In the genomic region with DNA sequence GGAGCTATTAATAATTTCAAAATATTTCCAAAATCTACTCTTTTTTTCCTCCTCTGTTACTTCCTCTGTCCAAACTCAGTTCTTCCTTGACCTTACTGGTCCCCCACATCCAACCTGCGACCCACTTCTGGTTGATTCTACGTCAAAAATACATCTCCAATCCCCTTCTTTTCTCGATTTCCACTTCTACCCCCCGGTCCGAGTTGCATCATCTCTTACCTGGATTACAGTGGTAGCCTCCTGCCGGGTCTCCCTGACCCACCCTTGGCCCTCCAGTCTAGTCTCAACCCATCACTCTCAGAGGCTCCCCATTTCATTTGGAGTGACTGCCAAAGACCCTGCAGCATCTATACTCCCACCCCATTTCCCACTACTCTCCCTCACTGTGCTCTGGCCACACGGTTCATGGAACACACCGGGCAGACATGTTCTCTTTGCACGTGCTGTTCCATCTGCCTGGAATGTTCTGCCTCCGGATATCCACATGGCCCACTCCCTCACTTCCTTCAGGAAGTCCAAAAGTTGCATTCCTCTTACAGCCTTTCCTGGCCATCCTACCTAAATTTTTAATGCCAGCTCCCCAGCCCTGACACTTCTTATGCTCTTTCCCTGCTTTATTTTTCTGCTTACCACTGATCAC, we compare ENCODE assay signal across 1 cellular context.
A peak's percentile ranks its signal among the peaks of the same experiment; 100 is the strongest.
TF ChIP-seq lines count a peak whose summit lies in the region.

No MANE protein-coding gene starts in this region.

TF ChIP-seq in endothelial cell of umbilical vein, 7 proteins besides CTCF, POLR2A, EP300 and RAD21:
- TF ChIP-seq POLR2AphosphoS5 (IDR thresholded peaks at IDR 0.05; ENCODE audit: insufficient read depth, low read depth, low read length) (peak; percentile 66), MYC (IDR thresholded peaks at IDR 0.05; ENCODE audit: low read depth, low read length) (peak; percentile 95), GATA2 (IDR thresholded peaks at IDR 0.05; ENCODE audit: insufficient read depth, insufficient read length, low read depth, low read length) (no peak)
- TF ChIP-seq, protein P1, sequence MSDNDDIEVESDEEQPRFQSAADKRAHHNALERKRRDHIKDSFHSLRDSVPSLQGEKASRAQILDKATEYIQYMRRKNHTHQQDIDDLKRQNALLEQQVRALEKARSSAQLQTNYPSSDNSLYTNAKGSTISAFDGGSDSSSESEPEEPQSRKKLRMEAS (IDR thresholded peaks at IDR 0.05; ENCODE audit: insufficient read depth, insufficient read length), result peak; percentile 64
